13 cellular contexts compared by ENCODE assay signal in the genomic region with DNA sequence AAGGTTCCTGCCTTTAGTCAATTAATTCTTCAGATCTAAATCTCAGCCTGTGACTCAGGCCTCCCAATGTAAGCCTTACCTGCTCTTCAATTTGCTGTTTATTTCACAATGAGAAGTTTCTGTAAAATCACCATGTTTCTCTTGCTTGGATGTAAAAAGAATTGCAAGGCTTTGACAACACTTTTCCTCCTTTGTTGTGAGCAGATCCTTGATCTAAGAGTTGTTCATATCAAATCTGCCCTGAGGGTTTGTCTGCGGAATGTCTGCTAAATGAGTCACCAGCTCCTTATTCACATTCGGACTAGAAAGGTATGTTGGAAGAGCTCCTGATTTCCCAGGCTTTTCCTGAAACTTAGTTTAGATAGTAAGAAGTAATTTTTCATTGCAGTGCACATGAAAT.
DNase-seq lines count a peak whose midpoint lies in the region; ATAC-seq, FAIRE-seq and TF ChIP-seq lines count a peak whose summit lies in the region.
"Had no signal": no experiment of that assay in that cellular context is flagged by ENCODE, and none has a peak within 500 bp of the region (broad histone marks: within the 10 kb centered on the region; RNA-seq: fewer than 3 reads in every experiment).

No MANE protein-coding gene starts in this region.

- H3K9me3 ChIP-seq in BE2C = no peaks in the 10 kb centered on the region
- H3K9me3 ChIP-seq: BLaER1, upper lobe of right lung had no signal

- peak; percentile 82 for FAIRE-seq in bronchial epithelial cell (lab: Jason Lieb, UNC)
- FAIRE-seq: kidney had no signal

- TF ChIP-seq CTCF in AG09319 (IDR thresholded peaks at IDR 0.05; ENCODE audit: low read depth, low read length) (no peak), bronchial epithelial cell (IDR thresholded peaks at IDR 0.05; ENCODE audit: insufficient read depth, low read length, severe bottlenecking) (no peak), kidney epithelial cell (IDR thresholded peaks at IDR 0.05; ENCODE audit: insufficient read depth, low read length, poor library complexity, severe bottlenecking) (no peak), BE2C (IDR thresholded peaks at IDR 0.05; ENCODE audit: low read depth, low read length) (no peak)

- H3K27me3 ChIP-seq in bronchial epithelial cell (ENCODE audit: control insufficient read depth, insufficient read depth, low read length) (no peaks in the 10 kb centered on the region), kidney epithelial cell (ENCODE audit: control insufficient read depth, insufficient read depth, low read length) (no peaks in the 10 kb centered on the region), BE2C (no peaks in the 10 kb centered on the region)
- H3K27me3 ChIP-seq: BLaER1, upper lobe of right lung had no signal

- DNase-seq in AG09319 (ENCODE audit: extremely low read depth, low read depth) = peak; percentile 61
- peak; percentile 69 for DNase-seq in LHCN-M2 (ENCODE audit: low read depth)
- DNase-seq in bronchial epithelial cell (ENCODE audit: low read depth) = peak; percentile 99
- peak; percentile 94 for DNase-seq in kidney epithelial cell (ENCODE audit: low read depth)
- DNase-seq in hepatic stellate cell (ENCODE audit: low spot score) = no peak
- no peak for DNase-seq in BE2C
- DNase-seq in NCI-H2107 (lab: John Stamatoyannopoulos, UW) = no peak
- DNase-seq: activated T-cell treated with anti-CD3 and anti-CD28 coated beads for 4 hours, kidney, NCI-H526 treated with DMSO at 0.1 percent for 48 hours, upper lobe of right lung had no signal

- H3K36me3 ChIP-seq in bronchial epithelial cell (ENCODE audit: control insufficient read depth, insufficient read depth, low read length) (no peaks in the 10 kb centered on the region), kidney epithelial cell (ENCODE audit: control insufficient read depth, insufficient read depth, low read length) (no peaks in the 10 kb centered on the region), BE2C (no peaks in the 10 kb centered on the region)
- H3K36me3 ChIP-seq: BLaER1, upper lobe of right lung had no signal

- no peak for ATAC-seq in GM19455 (IDR thresholded peaks at IDR 0.05; ENCODE audit: unreplicated experiment)
- ATAC-seq: upper lobe of right lung had no signal

- H3K4me3 ChIP-seq in bronchial epithelial cell (ENCODE audit: low read depth, low read length) = no peak overlapping the region
- H3K4me3 ChIP-seq in kidney epithelial cell (ENCODE audit: low read depth, low read length) = no peak overlapping the region
- no peak overlapping the region for H3K4me3 ChIP-seq in BE2C (ENCODE audit: low read depth, low read length)
- H3K4me3 ChIP-seq: BLaER1, upper lobe of right lung had no signal

- no peaks in the 10 kb centered on the region for H3K4me1 ChIP-seq in BE2C
- H3K4me1 ChIP-seq: upper lobe of right lung had no signal

Comparison
In these comparisons a context has a peak if more than half of its experiments do, and no peak if none do; other contexts are left out.
1. DNase-seq: peak in AG09319 (single experiment), LHCN-M2 (single experiment), bronchial epithelial cell (single experiment) and kidney epithelial cell (single experiment); none in hepatic stellate cell (single experiment), BE2C (single experiment) and NCI-H2107 (single experiment).